In the genomic region with DNA sequence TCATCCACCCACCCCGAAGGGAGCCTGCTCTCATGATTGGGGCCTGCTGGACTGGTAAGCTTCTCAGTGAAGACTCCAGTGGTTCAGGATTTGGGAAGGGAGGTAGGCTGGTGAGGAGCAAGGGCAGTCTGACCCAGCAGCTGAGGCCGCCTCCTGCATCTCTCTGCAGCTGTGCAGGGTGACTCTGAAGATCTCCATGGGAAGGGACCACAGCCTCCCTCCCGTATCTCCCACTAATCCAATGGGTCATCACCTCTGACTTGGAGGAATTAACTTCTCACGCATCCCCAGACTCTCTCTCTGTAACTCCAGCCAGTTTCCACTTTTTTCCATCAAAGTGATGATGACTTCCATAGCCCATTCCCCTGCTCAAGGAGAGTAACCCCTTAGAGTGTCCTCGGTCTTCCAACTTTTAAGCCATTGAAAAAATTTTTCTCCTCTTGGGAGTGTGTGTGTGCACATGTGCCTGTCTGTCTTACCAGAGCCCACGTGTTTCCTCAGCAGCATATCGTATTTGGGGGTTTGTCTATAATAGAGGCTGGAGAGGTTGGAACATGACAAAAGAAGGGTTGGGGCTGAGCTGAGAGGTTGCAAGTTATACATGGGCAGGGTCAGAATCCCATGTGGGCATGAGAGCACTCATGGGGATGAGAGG, we compare ENCODE assay signal across 1 cellular context.
TF ChIP-seq lines count a peak whose summit lies in the region.

No MANE protein-coding gene starts in this region.

TF ChIP-seq in H1, 55 proteins besides CTCF, POLR2A, EP300 and RAD21:
- no peak for TF ChIP-seq GABPA (IDR thresholded peaks at IDR 0.05; ENCODE audit: borderline replicate concordance, insufficient read depth, low read length)
